9 cellular contexts compared by ENCODE assay signal in genomic region chr15:51731549-51732267, GRCh38. TPM values are rescaled to one million over a fixed set of nuclear protein-coding genes. Genes with fewer than 3 reads are reported as not detected.
A peak's percentile ranks its signal among the peaks of the same experiment; 100 is the strongest.
DNase-seq lines count a peak whose midpoint lies in the region; ATAC-seq and TF ChIP-seq lines count a peak whose summit lies in the region.
"Had no signal": no experiment of that assay in that cellular context is flagged by ENCODE, and none has a peak within 500 bp of the region (broad histone marks: within the 10 kb centered on the region; RNA-seq: fewer than 3 reads in every experiment).

No MANE protein-coding gene starts in this region.

- H3K27ac Mint-ChIP-seq in progenitor cell of endocrine pancreas = no peak overlapping the region

- peaks cover 2% of the 10 kb centered on the region for H3K4me1 Mint-ChIP-seq in progenitor cell of endocrine pancreas (ENCODE audit: low read depth)

- no peaks in the 10 kb centered on the region for H3K36me3 Mint-ChIP-seq in progenitor cell of endocrine pancreas (ENCODE audit: insufficient read depth)

- H3K4me3 Mint-ChIP-seq in progenitor cell of endocrine pancreas (ENCODE audit: low read depth) = no peak overlapping the region

- H3K27me3 Mint-ChIP-seq in progenitor cell of endocrine pancreas = peaks cover 46% of the 10 kb centered on the region

- no peak for TF ChIP-seq CTCF in WI38 (IDR thresholded peaks at IDR 0.05; ENCODE audit: low read depth, low read length)
- no peak for TF ChIP-seq CTCF in fibroblast of mammary gland (conservative IDR thresholded peaks at IDR 0.05; ENCODE audit: control insufficient read depth, insufficient read depth, low read depth, low read length)
- TF ChIP-seq CTCF in progenitor cell of endocrine pancreas (IDR thresholded peaks at IDR 0.05; ENCODE audit: unreplicated experiment) = no peak

- H3K4me3 ChIP-seq in WI38 (ENCODE audit: low read depth, low read length) (peak overlapping the region; percentile 35), fibroblast of mammary gland (ENCODE audit: control insufficient read depth, low read depth, low read length) (no peak overlapping the region)
- H3K4me3 ChIP-seq: SK-N-MC had no signal

- H3K9me3 Mint-ChIP-seq in progenitor cell of endocrine pancreas (ENCODE audit: low read depth) = no peaks in the 10 kb centered on the region

- ATAC-seq in GM19467 (IDR thresholded peaks at IDR 0.05; ENCODE audit: unreplicated experiment) (peak; percentile 49), HG03521 (IDR thresholded peaks at IDR 0.05; ENCODE audit: unreplicated experiment) (peak; percentile 62)

- peak; percentile 56 for DNase-seq in EL
- peak; percentile 71 for DNase-seq in fibroblast of mammary gland (ENCODE audit: low read depth)
- peak; percentile 64 for DNase-seq in renal cortical epithelial cell (ENCODE audit: low read depth)
- DNase-seq in progenitor cell of endocrine pancreas (ENCODE audit: low spot score, unreplicated experiment) = no peak
- DNase-seq in NCI-H82 (lab: John Stamatoyannopoulos, UW) = no peak

RNA-seq across cellular contexts. Expression of gene LYSMD2, which starts 5.7 kb away (rescaled TPM):
- total RNA-seq in renal cortical epithelial cell = 7.5 and 10.6 TPM in 2 replicates
- 4.0 and 5.0 TPM in 2 replicates for total RNA-seq in progenitor cell of endocrine pancreas

RNA-seq across cellular contexts. Expression of gene TMOD2, which starts 19.7 kb away (rescaled TPM):
- total RNA-seq in renal cortical epithelial cell (1.7 and 3.8 TPM in 2 replicates), progenitor cell of endocrine pancreas (7.4 and 8.1 TPM in 2 replicates)

RNA-seq across cellular contexts. Expression of gene SCG3, which starts 50.4 kb away (rescaled TPM):
- 0.05 TPM in 1 of 2 replicates, not detected in the other for total RNA-seq in renal cortical epithelial cell
- total RNA-seq in progenitor cell of endocrine pancreas = 6.4 and 7.9 TPM in 2 replicates

Comparison
In these comparisons a context has a peak if more than half of its experiments do, and no peak if none do; other contexts are left out.
1. DNase-seq: peak in EL (single experiment), fibroblast of mammary gland (single experiment) and renal cortical epithelial cell (single experiment); none in progenitor cell of endocrine pancreas (single experiment) and NCI-H82 (single experiment).